Comparison of ENCODE assay signal across 1 cellular context in genomic region chr18:50080932-50081560, GRCh38.
TF ChIP-seq lines count a peak whose summit lies in the region.

No MANE protein-coding gene starts in this region.

TF ChIP-seq in HepG2, 621 proteins besides CTCF, POLR2A, EP300 and RAD21 (continued from another document):
- no peak for TF ChIP-seq FOXO4 (CRISPR knock-in tag; conservative IDR thresholded peaks at IDR 0.05)
- peak; percentile 22; the same call in 1 of the 2 replicates for TF ChIP-seq SOX5 (CRISPR knock-in tag; IDR thresholded peaks at IDR 0.05; ENCODE audit: borderline replicate concordance)
- TF ChIP-seq SOX13 (IDR thresholded peaks at IDR 0.05): no peak
- peak in 1 of 2 experiments; percentile 49; a peak in 1 of 4 replicates for TF ChIP-seq SOX13 (CRISPR knock-in tag; conservative IDR thresholded peaks at IDR 0.05 in 1 of 2, IDR thresholded peaks at IDR 0.05 in 1 of 2)
- TF ChIP-seq MYC (CRISPR knock-in tag; IDR thresholded peaks at IDR 0.05; ENCODE audit: borderline replicate concordance): no peak
- no peak for TF ChIP-seq CCAR2 (optimal IDR thresholded peaks at IDR 0.05; ENCODE audit: low read depth, low read length)
- no peak for TF ChIP-seq IKZF4 (CRISPR knock-in tag; IDR thresholded peaks at IDR 0.05; ENCODE audit: borderline replicate concordance, low read depth, not compliant biosample characterization)
- no peak for TF ChIP-seq BATF2 (CRISPR knock-in tag; IDR thresholded peaks at IDR 0.05)
- no peak for TF ChIP-seq SOX6 (IDR thresholded peaks at IDR 0.05)
- TF ChIP-seq SOX6 (CRISPR knock-in tag; IDR thresholded peaks at IDR 0.05): peak; percentile 22; the same call in 1 of the 2 replicates
- TF ChIP-seq PHF20 (CRISPR knock-in tag; IDR thresholded peaks at IDR 0.05): no peak
- TF ChIP-seq NKX3-1 (CRISPR knock-in tag; IDR thresholded peaks at IDR 0.05): no peak
- TF ChIP-seq HOMEZ (CRISPR knock-in tag; IDR thresholded peaks at IDR 0.05; ENCODE audit: low read depth): no peak
- TF ChIP-seq TCF7L2 (IDR thresholded peaks at IDR 0.05; ENCODE audit: low read depth, low read length): no peak
- no peak for TF ChIP-seq ZNF713 (CRISPR knock-in tag; IDR thresholded peaks at IDR 0.05)
- TF ChIP-seq SAP130 (CRISPR knock-in tag; IDR thresholded peaks at IDR 0.05; ENCODE audit: low read depth): peak; percentile 41; the same call in 1 of the 2 replicates
- no peak for TF ChIP-seq RFXAP (CRISPR knock-in tag; IDR thresholded peaks at IDR 0.05; ENCODE audit: borderline replicate concordance)
- peak; percentile 82 for TF ChIP-seq FOSL2 (CRISPR knock-in tag; IDR thresholded peaks at IDR 0.05)
- no peak for TF ChIP-seq HMG20B (CRISPR knock-in tag; conservative IDR thresholded peaks at IDR 0.05)
- no peak for TF ChIP-seq MTERF4 (CRISPR knock-in tag; IDR thresholded peaks at IDR 0.05)
- peak; percentile 29; the same call in 1 of the 2 replicates for TF ChIP-seq RARA (CRISPR knock-in tag; IDR thresholded peaks at IDR 0.05)
- TF ChIP-seq SNAPC2 (CRISPR knock-in tag; IDR thresholded peaks at IDR 0.05): no peak
- no peak for TF ChIP-seq IRF2 (CRISPR knock-in tag; IDR thresholded peaks at IDR 0.05)
- TF ChIP-seq TEAD3 (CRISPR knock-in tag; optimal IDR thresholded peaks at IDR 0.05; ENCODE audit: borderline replicate concordance): no peak
- no peak for TF ChIP-seq POLR2AphosphoS2 (IDR thresholded peaks at IDR 0.05; ENCODE audit: low read depth, low read length)
- no peak for TF ChIP-seq THAP11 (CRISPR knock-in tag; IDR thresholded peaks at IDR 0.05)
- TF ChIP-seq ZNF326 (CRISPR knock-in tag; IDR thresholded peaks at IDR 0.05; ENCODE audit: borderline replicate concordance): no peak
